ENCODE assay signal across 9 cellular contexts in genomic region chr6:21598662-21599061, GRCh38. TPM values are rescaled to one million over a fixed set of nuclear protein-coding genes. Genes with fewer than 3 reads are reported as not detected.
DNase-seq lines count a peak whose midpoint lies in the region; ATAC-seq, FAIRE-seq and TF ChIP-seq lines count a peak whose summit lies in the region.
"Had no signal": no experiment of that assay in that cellular context is flagged by ENCODE, and none has a peak within 500 bp of the region (broad histone marks: within the 10 kb centered on the region; RNA-seq: fewer than 3 reads in every experiment).

No MANE protein-coding gene starts in this region.

- ATAC-seq in PC-3 = no peak
- no peak for ATAC-seq in pancreas
- ATAC-seq in HG03469 (IDR thresholded peaks at IDR 0.05; ENCODE audit: unreplicated experiment) = no peak

- TF ChIP-seq CTCF in PC-3 (conservative IDR thresholded peaks at IDR 0.05; ENCODE audit: low read depth, low read length) = no peak
- TF ChIP-seq CTCF in fibroblast of the aortic adventitia (IDR thresholded peaks at IDR 0.05; ENCODE audit: insufficient read depth, low read length) = no peak
- no peak for TF ChIP-seq CTCF in pancreas (IDR thresholded peaks at IDR 0.05)

- POLR2A ChIA-PET in PC-3 (lab: Charles Lee; ENCODE audit: unreplicated experiment) = interaction anchor here (0.6 to 0.7 kb wide), 2 partner anchors 490 to 650 kb away, joined by 3 to 4 read pairs; no protein-coding TSS in a partner anchor

- intact Hi-C loops in PC-3 (cut with micrococcal nuclease) (loop anchor here (5.0 to 10.0 kb wide), 8 partner anchors 224 to 1816 kb away; no protein-coding TSS in a partner anchor), pancreas (cut with DNase I) (no loop called here)

- peak; percentile 19 for DNase-seq in PC-3
- peak; percentile 37 for DNase-seq in fibroblast of the aortic adventitia (ENCODE audit: low read depth)
- DNase-seq in pancreas = no peak
- DNase-seq in NCI-H128 (lab: John Stamatoyannopoulos, UW; ENCODE audit: unreplicated experiment) = no peak
- no peak for DNase-seq in superior temporal gyrus (ENCODE audit: extremely low spot score)
- no peak for DNase-seq in effector CD8-positive, alpha-beta T cell (lab: John Stamatoyannopoulos, UW)
- DNase-seq: NCI-H187 had no signal

- H3F3A ChIP-seq in PC-3 (ENCODE audit: low read length, unreplicated experiment) = no peaks in the 10 kb centered on the region

- no peak overlapping the region for H2AFZ ChIP-seq in PC-3 (ENCODE audit: low read length)

- H3K36me3 ChIP-seq in PC-3 (ENCODE audit: low read depth, low read length) (peaks cover 23% of the 10 kb centered on the region), pancreas (no peaks in the 10 kb centered on the region)

- CTCF ChIA-PET in PC-3 (lab: Charles Lee) = no interaction called here

- H4K20me1 ChIP-seq in PC-3 (ENCODE audit: low read length) = peaks cover 34% of the 10 kb centered on the region

- H3K27ac ChIP-seq in PC-3 (ENCODE audit: low read length) = no peak overlapping the region
- no peak overlapping the region for H3K27ac ChIP-seq in pancreas

- no peak for FAIRE-seq in pancreas (lab: Jason Lieb, UNC)

- no peaks in the 10 kb centered on the region for H3K9me2 ChIP-seq in PC-3 (replicated peaks; ENCODE audit: low read length)

- H3K9ac ChIP-seq in PC-3 (ENCODE audit: low read length) = peak overlapping the region; percentile 91; the same call in 1 of the 2 replicates

- 32 to 38% methylated on average over 4 of the region's 4 CpGs for WGBS in pancreas, 2 donors

- H3K79me2 ChIP-seq in PC-3 (ENCODE audit: low read length) = peaks cover 62% of the 10 kb centered on the region

- H3K4me2 ChIP-seq in PC-3 (ENCODE audit: low read length) = peak overlapping the region; percentile 94

- no TSS peak for BruUV-seq in PC-3 (replicated peaks; lab: Mats Ljungman, UMichigan)

- H3K4me1 ChIP-seq in PC-3 (ENCODE audit: insufficient read depth, low read length) (peaks cover 15% of the 10 kb centered on the region), pancreas (peaks cover 4 to 10% (median 5%) of the 10 kb centered on the region in 3 donors)

- H3K4me3 ChIP-seq in GM08714 (ENCODE audit: low read length) = peak overlapping the region; percentile 80
- peak overlapping the region; percentile 99 for H3K4me3 ChIP-seq in PC-3 (ENCODE audit: low read length)
- H3K4me3 ChIP-seq in fibroblast of the aortic adventitia (ENCODE audit: low read depth, low read length) = peak overlapping the region; percentile 95
- peak overlapping the region in 3 of 4 donors; percentile 66 to 74 (median 74) for H3K4me3 ChIP-seq in pancreas

- H3K9me3 ChIP-seq in PC-3 (ENCODE audit: low read length) (no peaks in the 10 kb centered on the region), pancreas (no peaks in the 10 kb centered on the region)

- H3K27me3 ChIP-seq in PC-3 (ENCODE audit: low read length) = no peaks in the 10 kb centered on the region
- no peaks in the 10 kb centered on the region for H3K27me3 ChIP-seq in pancreas

RNA-seq across cellular contexts. Expression of gene SOX4, which starts 5.1 kb away (rescaled TPM):
- total RNA-seq in PC-3 (2014; rRNA removed) (46.1 and 62.8 TPM in 2 replicates), fibroblast of the aortic adventitia (ENCODE audit: low replicate concordance) (12.4 and 66.9 TPM in 2 replicates), pancreas (10 to 100 TPM in 5 of 6 donors, 1 to 10 TPM in 1; 9.7 to 61.9 (median 13.3) TPM)
- 1 to 10 TPM; 4.7 to 8.7 TPM for polyA plus RNA-seq in pancreas

Comparison
In these comparisons a context has a peak if more than half of its experiments do, and no peak if none do; other contexts are left out.
1. DNase-seq: peak in PC-3 (single experiment) and fibroblast of the aortic adventitia (single experiment); none in pancreas (0 of 6), NCI-H128 (single experiment), superior temporal gyrus (single experiment) and effector CD8-positive, alpha-beta T cell (single experiment).
2. Peak in every context shown above with its lines, with median percentiles within 50 percentile points of each other: H3K4me3 ChIP-seq.